22 cellular contexts compared by ENCODE assay signal in genomic region chr1:115409097-115409852, GRCh38.
DNase-seq lines count a peak whose midpoint lies in the region; ATAC-seq and TF ChIP-seq lines count a peak whose summit lies in the region.
"Had no signal": no experiment of that assay in that cellular context is flagged by ENCODE, and none has a peak within 500 bp of the region (broad histone marks: within the 10 kb centered on the region; RNA-seq: fewer than 3 reads in every experiment).

No MANE protein-coding gene starts in this region.

- POLR2A ChIA-PET in RWPE1 (lab: Yijun Ruan, JAX; ENCODE audit: low non-redundant PET) = no interaction called here

- TF ChIP-seq POLR2A in right lobe of liver (IDR thresholded peaks at IDR 0.05) (no peak), erythroblast (IDR thresholded peaks at IDR 0.05; ENCODE audit: low read length) (no peak)

- ATAC-seq in right lobe of liver (no peak), Right ventricle myocardium superior (ENCODE audit: poor library complexity) (peak; percentile 56)
- ATAC-seq: GM23338 had no signal

- H3K4me1 ChIP-seq in liver (ENCODE audit: control insufficient read depth in 4 of 4, insufficient read depth in 4 of 4, low read length in 3 of 4) (peaks cover 0 to 6% (median 0%) of the 10 kb centered on the region in 4 donors), right lobe of liver (peaks cover 0 to 5% (median 0%) of the 10 kb centered on the region in 4 donors), mesenchymal stem cell (ENCODE audit: control insufficient read depth, insufficient read depth, low read depth, low read length) (no peaks in the 10 kb centered on the region)
- H3K4me1 ChIP-seq: sigmoid colon had no signal

- no peak for TF ChIP-seq RAD21 in liver (IDR thresholded peaks at IDR 0.05)

- CTCF ChIA-PET in RWPE1 (lab: Yijun Ruan, JAX) = interaction anchor here (0.7 kb wide), 2 partner anchors 52 to 100 kb away, joined by 3 to 6 read pairs; no protein-coding TSS in a partner anchor

- no peak overlapping the region for H2BK5ac ChIP-seq in mesenchymal stem cell (ENCODE audit: low read depth, low read length, poor library complexity, severe bottlenecking)

- H3K36me3 ChIP-seq in liver (ENCODE audit: control insufficient read depth in 4 of 4, insufficient read depth in 3 of 4, low read depth in 1 of 4, low read length in 3 of 4) (no peaks in the 10 kb centered on the region), right lobe of liver (no peaks in the 10 kb centered on the region), mesenchymal stem cell (ENCODE audit: control insufficient read depth in 1 of 2, insufficient read depth in 2 of 2, low read depth in 1 of 2, low read length in 2 of 2) (no peaks in the 10 kb centered on the region)
- H3K36me3 ChIP-seq: esophagus squamous epithelium, sigmoid colon had no signal

- H3K27ac ChIP-seq in liver (ENCODE audit: low read depth in 1 of 2, low read length in 2 of 2) (no peak overlapping the region), right lobe of liver (no peak overlapping the region), mesenchymal stem cell (ENCODE audit: low read length, poor library complexity, severe bottlenecking) (no peak overlapping the region), RWPE1 (no peak overlapping the region)
- H3K27ac ChIP-seq: esophagus squamous epithelium, sigmoid colon had no signal

- DNase-seq in right lobe of liver = no peak
- peak; percentile 46 for DNase-seq in Right ventricle myocardium superior
- DNase-seq in mesenchymal stem cell = no peak
- no peak for DNase-seq in NCI-H1694 (lab: John Stamatoyannopoulos, UW)
- DNase-seq in RWPE1 (ENCODE audit: low spot score) = no peak
- no peak for DNase-seq in erythroblast (lab: John Stamatoyannopoulos, UW)
- DNase-seq in GM20000 (ENCODE audit: low spot score) = no peak
- DNase-seq: activated CD4-positive, alpha-beta memory T cell treated with anti-CD3 and anti-CD28 coated beads for 36 hours; activated CD4-positive, alpha-beta T cell treated with anti-CD3 and anti-CD28 coated beads for 1 hour; activated naive CD4-positive, alpha-beta T cell treated with anti-CD3 and anti-CD28 coated beads for 36 hours; Calu3; CD4-positive, CD25-positive, alpha-beta regulatory T cell; DMS79; esophagus squamous epithelium; GF-D8; hippocampal formation; NCI-H146; NCI-H510A; sigmoid colon; stimulated activated CD4-positive, alpha-beta T cell treated with anti-CD3 and anti-CD28 coated beads, Interleukin-4, amount 100 ng/mL, for 4 hours had no signal

- no peak overlapping the region for H3K4ac ChIP-seq in mesenchymal stem cell (ENCODE audit: low read depth in 1 of 2, low read length in 2 of 2)

- H4K8ac ChIP-seq in mesenchymal stem cell (ENCODE audit: low read length) = no peak overlapping the region

- no peak overlapping the region for H3K14ac ChIP-seq in mesenchymal stem cell (ENCODE audit: low read length in 2 of 2)

- no peak overlapping the region for H3K9ac ChIP-seq in liver (ENCODE audit: low read depth in 1 of 2, low read length in 2 of 2)
- H3K9ac ChIP-seq in mesenchymal stem cell (ENCODE audit: low read length) = peak overlapping the region; percentile 10

- H3K9me3 ChIP-seq in liver (ENCODE audit: control insufficient read depth in 4 of 4, low read length in 3 of 4) (peaks cover 0 to 8% (median 2%) of the 10 kb centered on the region in 4 donors), right lobe of liver (no peaks in the 10 kb centered on the region), mesenchymal stem cell (ENCODE audit: control insufficient read depth, low read length) (peaks cover 12% of the 10 kb centered on the region)
- H3K9me3 ChIP-seq: esophagus squamous epithelium, sigmoid colon had no signal

- no peak overlapping the region for H3K18ac ChIP-seq in mesenchymal stem cell (ENCODE audit: low read depth in 1 of 2, low read length in 2 of 2)

- no peak overlapping the region for H4K91ac ChIP-seq in mesenchymal stem cell (ENCODE audit: low read length)

- H3K79me1 ChIP-seq in mesenchymal stem cell (replicated peaks; ENCODE audit: low read length, poor library complexity, severe bottlenecking) = no peaks in the 10 kb centered on the region

- TF ChIP-seq CTCF in liver (IDR thresholded peaks at IDR 0.05; ENCODE audit: low read depth, low read length, missing input control) (no peak), right lobe of liver (IDR thresholded peaks at IDR 0.05) (no peak), RWPE1 (conservative IDR thresholded peaks at IDR 0.05; ENCODE audit: low read depth) (no peak), GM20000 (IDR thresholded peaks at IDR 0.05; ENCODE audit: extremely low read depth, missing control alignments) (no peak)

- 82% methylated on average over 5 of the region's 5 CpGs for WGBS in liver
- 55% methylated on average over 4 of the region's 5 CpGs for WGBS in right lobe of liver (ENCODE audit: insufficient coverage, low coverage, low lambda C conversion rate, missing lambda C conversion rate)
- 95% methylated on average over 4 of the region's 5 CpGs for WGBS in mesenchymal stem cell

- H3K4me2 ChIP-seq in mesenchymal stem cell (ENCODE audit: low read length, poor library complexity, severe bottlenecking) = no peak overlapping the region
- H3K4me2 ChIP-seq: GM23338 had no signal

- no peak overlapping the region for H2BK120ac ChIP-seq in mesenchymal stem cell (ENCODE audit: low read depth, low read length)

- no peak overlapping the region for H2AK5ac ChIP-seq in mesenchymal stem cell (ENCODE audit: low read length, severe bottlenecking)

- H3K4me3 ChIP-seq in liver (ENCODE audit: low read depth in 1 of 3, low read length in 3 of 3) (no peak overlapping the region), right lobe of liver (no peak overlapping the region), mesenchymal stem cell (ENCODE audit: insufficient read depth in 1 of 2, low read depth in 1 of 2, low read length in 2 of 2) (no peak overlapping the region)
- H3K4me3 ChIP-seq: esophagus squamous epithelium, GM23338, sigmoid colon had no signal

- no peak overlapping the region for H2BK15ac ChIP-seq in mesenchymal stem cell (ENCODE audit: low read depth, poor library complexity, severe bottlenecking)

- H3K27me3 ChIP-seq in liver (ENCODE audit: control insufficient read depth in 4 of 4, insufficient read depth in 4 of 4, low read length in 3 of 4) = peaks cover 0 to 3% (median 0%) of the 10 kb centered on the region in 4 donors
- H3K27me3 ChIP-seq in right lobe of liver = no peaks in the 10 kb centered on the region
- H3K27me3 ChIP-seq in mesenchymal stem cell (ENCODE audit: control insufficient read depth in 1 of 2, insufficient read depth in 1 of 2, low read length in 2 of 2) = no peaks in the 10 kb centered on the region
- H3K27me3 ChIP-seq: sigmoid colon had no signal

- intact Hi-C loops in right lobe of liver (cut with DNase I) (no loop called here), Right ventricle myocardium superior (cut with DNase I) (no loop called here)

- H2BK12ac ChIP-seq in mesenchymal stem cell (ENCODE audit: low read length in 2 of 2) = no peak overlapping the region

- no peak overlapping the region for H3K23ac ChIP-seq in mesenchymal stem cell (ENCODE audit: low read length in 2 of 2)

- no peak overlapping the region for H2AFZ ChIP-seq in mesenchymal stem cell (ENCODE audit: low read depth, low read length)

TF ChIP-seq in liver, 16 proteins besides CTCF, POLR2A, EP300 and RAD21:
- TF ChIP-seq YY1 (IDR thresholded peaks at IDR 0.05) = no peak
- peak; percentile 63 for TF ChIP-seq NR2F2 (IDR thresholded peaks at IDR 0.05)
TF ChIP-seq in liver: peak in this region for 1.
